In genomic region chr6:27830665-27831433, GRCh38 we compare ENCODE assay signal across 8 cellular contexts.
DNase-seq lines count a peak whose midpoint lies in the region; ATAC-seq and TF ChIP-seq lines count a peak whose summit lies in the region.
"Not testable (repeated sequence)": the region's sequence is repeated elsewhere in the genome, so short reads cannot be mapped to it uniquely, and the experiment has no call there.

No MANE protein-coding gene starts in this region.

- peak overlapping the region; percentile 59 for H3K4me3 ChIP-seq in epithelial cell of proximal tubule (ENCODE audit: low read depth, low read length)
- H3K4me3 ChIP-seq in subcutaneous abdominal adipose tissue (ENCODE audit: low read depth in 1 of 5, low read length in 5 of 5) = peak overlapping the region; percentile 51 to 86 (median 70)

- H3K9me3 ChIP-seq in subcutaneous abdominal adipose tissue (ENCODE audit: control insufficient read depth in 5 of 5, low read length in 5 of 5) = not testable (repeated sequence)

- in situ Hi-C loops in G401 (cut with HindIII; ENCODE audit: low sequenced_read_pairs) = not testable (repeated sequence)

- ATAC-seq in GM21526 (IDR thresholded peaks at IDR 0.05; ENCODE audit: low FRiP score, unreplicated experiment) = peak; percentile 15
- peak; percentile 26 for ATAC-seq in HG03469 (IDR thresholded peaks at IDR 0.05; ENCODE audit: unreplicated experiment)
- ATAC-seq in activated T-cell treated with anti-CD3 and anti-CD28 coated beads, Interleukin-2, amount 50 U/mL, for 4 hours = peak; percentile 80 to 89

- peaks cover 31% of the 10 kb centered on the region for H3K4me1 Mint-ChIP-seq in activated T-cell treated with anti-CD3 and anti-CD28 coated beads, Interleukin-2, amount 50 U/mL, for 4 hours (ENCODE audit: low read depth)

- H3K9ac ChIP-seq in subcutaneous abdominal adipose tissue (ENCODE audit: low read length in 5 of 5) = peak overlapping the region in 3 of 5 donors; percentile 28 to 75 (median 58)

- DNase-seq in G401 (ENCODE audit: low spot score) = peak; percentile 48
- peak; percentile 92 for DNase-seq in OCI-M1 (lab: John Stamatoyannopoulos, UW)
- not testable (repeated sequence) for DNase-seq in activated T-cell treated with anti-CD3 and anti-CD28 coated beads, Interleukin-2, amount 50 U/mL, for 4 hours; epithelial cell of proximal tubule (ENCODE audit: low read depth)
- peak; percentile 37 for DNase-seq in midbrain (lab: John Stamatoyannopoulos, UW)

- peaks cover 0 to 14% (median 9%) of the 10 kb centered on the region in 5 donors for H3K4me1 ChIP-seq in subcutaneous abdominal adipose tissue (ENCODE audit: control insufficient read depth in 5 of 5, insufficient read depth in 5 of 5, low read length in 5 of 5)

- H3K4me3 Mint-ChIP-seq in activated T-cell treated with anti-CD3 and anti-CD28 coated beads, Interleukin-2, amount 50 U/mL, for 4 hours = peak overlapping the region; percentile 84

- not testable (repeated sequence) for TF ChIP-seq CTCF in epithelial cell of proximal tubule (conservative IDR thresholded peaks at IDR 0.05; ENCODE audit: low read depth, low read length)

- H3K36me3 ChIP-seq in subcutaneous abdominal adipose tissue (ENCODE audit: control insufficient read depth in 5 of 5, insufficient read depth in 5 of 5, low read length in 5 of 5) = not testable (repeated sequence)

- H3K27me3 Mint-ChIP-seq in activated T-cell treated with anti-CD3 and anti-CD28 coated beads, Interleukin-2, amount 50 U/mL, for 4 hours (ENCODE audit: low read depth) = not testable (repeated sequence)

- not testable (repeated sequence) for H3K27me3 ChIP-seq in subcutaneous abdominal adipose tissue (ENCODE audit: control insufficient read depth in 5 of 5, insufficient read depth in 4 of 5, low read length in 5 of 5)

- not testable (repeated sequence) for H3K27ac ChIP-seq in subcutaneous abdominal adipose tissue (ENCODE audit: low read depth, low read length)

- not testable (repeated sequence) for H3K36me3 Mint-ChIP-seq in activated T-cell treated with anti-CD3 and anti-CD28 coated beads, Interleukin-2, amount 50 U/mL, for 4 hours (ENCODE audit: insufficient read depth)

- not testable (repeated sequence) for H3K9me3 Mint-ChIP-seq in activated T-cell treated with anti-CD3 and anti-CD28 coated beads, Interleukin-2, amount 50 U/mL, for 4 hours

Comparison
In these comparisons a context has a peak if more than half of its experiments do, and no peak if none do; other contexts are left out.
1. ATAC-seq: peak in every context shown above with its lines; median percentile 84 in activated T-cell treated with anti-CD3 and anti-CD28 coated beads, Interleukin-2, amount 50 U/mL, for 4 hours; 26 in HG03469; 15 in GM21526.